ENCODE assay signal across 8 cellular contexts in genomic region chr9:19127881-19128719, GRCh38. TPM values are rescaled to one million over a fixed set of nuclear protein-coding genes. Genes with fewer than 3 reads are reported as not detected.
DNase-seq lines count a peak whose midpoint lies in the region; ATAC-seq, FAIRE-seq and TF ChIP-seq lines count a peak whose summit lies in the region.

No MANE protein-coding gene starts in this region.

- WGBS in pancreas, 2 donors = 11 to 14% methylated on average over 43 of the region's 43 CpGs

- no peak overlapping the region for H3K4me3 ChIP-seq in KMS-11 (IDR thresholded peaks at IDR 0.05; ENCODE audit: insufficient read depth, low read depth, low read length)
- H3K4me3 ChIP-seq in pancreas = peak overlapping the region; percentile 66 to 80 (median 68)

- H3K27me3 ChIP-seq in KMS-11 (ENCODE audit: insufficient read depth, low read depth) (no peaks in the 10 kb centered on the region), foreskin keratinocyte (no peaks in the 10 kb centered on the region), pancreas (no peaks in the 10 kb centered on the region)

- no peaks in the 10 kb centered on the region; the same call in 1 of the 2 replicates for H3K36me3 ChIP-seq in KMS-11 (ENCODE audit: insufficient read depth)
- H3K36me3 ChIP-seq in pancreas = no peaks in the 10 kb centered on the region

- DNase-seq in AG08396 (ENCODE audit: low spot score) (peak; percentile 23), foreskin keratinocyte (peak in 1 of 2 donors; percentile 13), pancreas (peak in 3 of 6 donors; percentile 36 to 66 (median 43)), NCI-H748 (lab: John Stamatoyannopoulos, UW; ENCODE audit: unreplicated experiment) (no peak), urothelium cell line (ENCODE audit: low spot score) (no peak)
- peak; percentile 6 to 13 for DNase-seq in activated T-helper 1 cell treated with anti-CD3 and anti-CD28 coated beads, Interleukin-2, amount 50 U/mL, for 16 hours (ENCODE audit: low read depth in 1 of 2, low spot score in 1 of 2)

- H3K27ac ChIP-seq in KMS-11 = peak overlapping the region; percentile 80
- H3K27ac ChIP-seq in foreskin keratinocyte = peak overlapping the region; percentile 10
- peak overlapping the region; percentile 46 to 92 (median 77) for H3K27ac ChIP-seq in pancreas

- no peaks in the 10 kb centered on the region; the same call in 1 of the 2 replicates for H3K79me2 ChIP-seq in KMS-11 (ENCODE audit: insufficient read depth, low read depth)

- H3K4me1 ChIP-seq in KMS-11 (ENCODE audit: low read depth, poor library complexity, severe bottlenecking) (no peaks in the 10 kb centered on the region), foreskin keratinocyte (peaks cover 16% of the 10 kb centered on the region), pancreas (no peaks in the 10 kb centered on the region)

- peak; percentile 4 for ATAC-seq in GM21367 (IDR thresholded peaks at IDR 0.05; ENCODE audit: unreplicated experiment)
- ATAC-seq in foreskin keratinocyte = peak; percentile 33
- ATAC-seq in pancreas = peak; percentile 22 to 50 (median 39)

- H3K4me2 ChIP-seq in KMS-11 = peak overlapping the region; percentile 47

- no peaks in the 10 kb centered on the region for H4K20me1 ChIP-seq in KMS-11 (ENCODE audit: insufficient read depth)

- H2AFZ ChIP-seq in KMS-11 (ENCODE audit: low read depth) = peak overlapping the region; percentile 94

- intact Hi-C loops in pancreas (cut with DNase I) = no loop called here

- peak overlapping the region; percentile 94 for H3K9ac ChIP-seq in KMS-11

- TF ChIP-seq CTCF in KMS-11 (conservative IDR thresholded peaks at IDR 0.05; ENCODE audit: low read depth, low read length) (no peak), foreskin keratinocyte (conservative IDR thresholded peaks at IDR 0.05) (no peak), pancreas (IDR thresholded peaks at IDR 0.05) (no peak)

- H3K9me3 ChIP-seq in pancreas = no peaks in the 10 kb centered on the region

- FAIRE-seq in pancreas (lab: Jason Lieb, UNC) (no peak), urothelium cell line (lab: Jason Lieb, UNC) (no peak)

RNA-seq across cellular contexts. Expression of gene PLIN2, which starts 0.8 kb away (rescaled TPM):
- 12.3 and 20.2 TPM in 2 replicates for total RNA-seq in foreskin keratinocyte
- polyA plus RNA-seq in foreskin keratinocyte = 9.8 and 15.6 TPM in 2 replicates
- 10 to 100 TPM in 3 of 6 donors, 1 to 10 TPM in 3; 7.9 to 17.1 (median 12.3) TPM for total RNA-seq in pancreas
- 10 to 100 TPM; 11.7 TPM for polyA plus RNA-seq in pancreas

RNA-seq across cellular contexts. Expression of gene HAUS6, which starts 25.4 kb away (rescaled TPM):
- total RNA-seq in foreskin keratinocyte = 23.1 and 25.4 TPM in 2 replicates
- polyA plus RNA-seq in foreskin keratinocyte = 5.2 and 7.2 TPM in 2 replicates
- total RNA-seq in pancreas = 1 to 10 TPM; 2.1 to 5.1 (median 2.9) TPM
- 1 to 10 TPM; 1.7 to 2.8 TPM for polyA plus RNA-seq in pancreas

Comparison
In these comparisons a context has a peak if more than half of its experiments do, and no peak if none do; other contexts are left out.
1. DNase-seq: peak in AG08396 (single experiment) and activated T-helper 1 cell treated with anti-CD3 and anti-CD28 coated beads, Interleukin-2, amount 50 U/mL, for 16 hours (2 of 2); none in NCI-H748 (single experiment) and urothelium cell line (single experiment).
2. H3K27ac ChIP-seq: peak in every context shown above with its lines; median percentile 80 in KMS-11; 77 in pancreas; 10 in foreskin keratinocyte.
3. Peak in every context shown above with its lines, with median percentiles within 50 percentile points of each other: ATAC-seq.